ENCODE assay signal across 8 cellular contexts in the genomic region with DNA sequence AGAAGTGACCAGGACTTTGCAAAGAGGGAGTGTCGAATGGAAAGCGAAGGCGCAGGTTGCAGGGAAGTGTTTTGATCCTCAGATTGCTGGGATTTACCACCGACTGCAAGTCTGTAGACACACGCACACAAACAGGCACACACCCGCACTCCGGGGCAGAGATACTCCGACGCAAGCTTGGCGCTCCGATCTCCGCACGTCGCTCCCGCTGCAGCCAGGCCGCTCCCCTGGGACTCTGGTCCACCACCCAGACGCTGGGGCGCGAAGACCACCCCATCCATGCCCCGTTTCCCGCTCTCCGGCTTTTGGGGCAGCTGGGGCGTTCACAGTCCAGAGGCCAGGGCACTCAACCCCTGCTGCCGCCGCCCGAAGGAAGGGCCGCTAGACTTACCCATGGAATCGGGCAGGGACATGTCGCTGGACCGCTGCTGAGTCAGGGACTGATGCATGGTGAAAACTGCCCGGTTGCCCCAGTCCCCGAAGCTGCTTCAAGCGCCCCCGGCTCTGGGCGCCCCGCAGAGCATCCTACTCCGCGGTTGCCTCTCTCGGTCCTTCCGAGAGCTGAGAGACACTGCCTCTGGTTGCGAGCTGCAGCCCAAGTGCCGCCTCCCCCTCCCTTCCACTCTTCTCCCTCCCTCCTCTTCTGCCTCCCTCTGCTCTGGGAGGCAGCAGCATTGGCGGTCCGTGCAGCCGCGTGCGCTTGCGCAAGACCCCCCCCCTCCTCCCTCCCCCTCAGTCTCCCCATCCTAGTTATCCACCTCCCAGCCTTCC. TPM values are rescaled to one million over a fixed set of nuclear protein-coding genes. Genes with fewer than 3 reads are reported as not detected.
DNase-seq lines count a peak whose midpoint lies in the region; ATAC-seq, FAIRE-seq and TF ChIP-seq lines count a peak whose summit lies in the region.

A gene (minus strand): TSS at position 601 of the 771 bp plus-strand sequence. CDS start 152 bp downstream, at position 449.

- TF ChIP-seq POLR2A in endothelial cell of umbilical vein (IDR thresholded peaks at IDR 0.05; ENCODE audit: low read depth, low read length), result no peak

- H3K27ac Mint-ChIP-seq in activated CD8-positive, alpha-beta memory T cell treated with anti-CD3 and anti-CD28 coated beads, Interleukin-2, amount 10 ng/mL, durations not matched to agents 7 days and 5 days, result no peak within 1 kb of the TSS
- H3K27ac Mint-ChIP-seq in nephron progenitor cell, result no peak within 1 kb of the TSS

- TF ChIP-seq CTCF in Panc1 (IDR thresholded peaks at IDR 0.05) (no peak), endothelial cell of umbilical vein (IDR thresholded peaks at IDR 0.05; ENCODE audit: extremely low read depth in 1 of 2, insufficient read depth in 1 of 2, low read depth in 1 of 2, low read length in 2 of 2) (no peak), nephron progenitor cell (IDR thresholded peaks at IDR 0.05) (no peak)

- no peaks in the 10 kb centered on the region for H4K20me1 ChIP-seq in endothelial cell of umbilical vein (replicated peaks; ENCODE audit: control insufficient read depth, extremely low read depth, insufficient read depth, low read length)

- in situ Hi-C loops in Panc1 (cut with HindIII; ENCODE audit: low pct_unique_long_range_greater_than_20kb, low sequenced_read_pairs), result no loop called here

- FAIRE-seq in endothelial cell of umbilical vein (lab: Jason Lieb, UNC), result no peak

- CTCF ChIA-PET in activated CD8-positive, alpha-beta memory T cell treated with anti-CD3 and anti-CD28 coated beads, Interleukin-2, amount 10 ng/mL, durations not matched to agents 7 days and 5 days (lab: Charles Lee), result interaction anchor here (1.2 to 2.8 kb wide), 3 partner anchors 10 to 70 kb away, joined by 4 to 13 read pairs (median 5); a partner anchor contains a TSS
- CTCF ChIA-PET in Panc1 (lab: Charles Lee) (no interaction called here), endothelial cell of umbilical vein (lab: Charles Lee) (no interaction called here)

- H2AFZ ChIP-seq in endothelial cell of umbilical vein (ENCODE audit: low read depth, low read length), result no peak within 1 kb of the TSS

- H3K4me1 ChIP-seq in Panc1 (ENCODE audit: control insufficient read depth, insufficient read depth, low read length), result peaks cover 13% of the 10 kb centered on the region
- H3K4me1 ChIP-seq in endothelial cell of umbilical vein (ENCODE audit: control insufficient read depth, extremely low read depth, insufficient read depth, low read length), result no peaks in the 10 kb centered on the region

- peaks cover 56% of the 10 kb centered on the region for H3K27me3 Mint-ChIP-seq in activated CD8-positive, alpha-beta memory T cell treated with anti-CD3 and anti-CD28 coated beads, Interleukin-2, amount 10 ng/mL, durations not matched to agents 7 days and 5 days
- H3K27me3 Mint-ChIP-seq in nephron progenitor cell (ENCODE audit: low read depth, poor library complexity), result peaks cover 91% of the 10 kb centered on the region

- no peaks in the 10 kb centered on the region for H3K36me3 Mint-ChIP-seq in activated CD8-positive, alpha-beta memory T cell treated with anti-CD3 and anti-CD28 coated beads, Interleukin-2, amount 10 ng/mL, durations not matched to agents 7 days and 5 days
- H3K36me3 Mint-ChIP-seq in nephron progenitor cell (ENCODE audit: low read depth), result no peaks in the 10 kb centered on the region

- H3K36me3 ChIP-seq in Panc1 (ENCODE audit: control insufficient read depth, insufficient read depth, low read length) (no peaks in the 10 kb centered on the region), endothelial cell of umbilical vein (ENCODE audit: control insufficient read depth in 2 of 2, extremely low read depth in 1 of 2, insufficient read depth in 2 of 2, low read length in 2 of 2) (no peaks in the 10 kb centered on the region)

- no peak for ATAC-seq in activated CD8-positive, alpha-beta memory T cell treated with anti-CD3 and anti-CD28 coated beads, Interleukin-2, amount 10 ng/mL, durations not matched to agents 7 days and 5 days
- ATAC-seq in Panc1, result peak; percentile 57

- H3K27ac ChIP-seq in Panc1 (ENCODE audit: low read length) (no peak within 1 kb of the TSS), endothelial cell of umbilical vein (ENCODE audit: insufficient read depth, low read depth, low read length) (no peak within 1 kb of the TSS)

- peak within 1 kb of the TSS; percentile 74 for H3K4me3 Mint-ChIP-seq in activated CD8-positive, alpha-beta memory T cell treated with anti-CD3 and anti-CD28 coated beads, Interleukin-2, amount 10 ng/mL, durations not matched to agents 7 days and 5 days
- H3K4me3 Mint-ChIP-seq in nephron progenitor cell, result peak within 1 kb of the TSS; percentile 83

- H3K27me3 ChIP-seq in Panc1 (ENCODE audit: control insufficient read depth, insufficient read depth, low read length) (peaks cover 38% of the 10 kb centered on the region), endothelial cell of umbilical vein (ENCODE audit: control insufficient read depth in 2 of 2, insufficient read depth in 2 of 2, low read length in 2 of 2) (peaks cover 40 to 48% of the 10 kb centered on the region in 2 experiments)

- H3K9me3 ChIP-seq in Panc1 (ENCODE audit: control insufficient read depth, insufficient read depth, low read depth, low read length), result no peaks in the 10 kb centered on the region
- H3K9me3 ChIP-seq in endothelial cell of umbilical vein (replicated peaks; ENCODE audit: control insufficient read depth, insufficient read depth, low read length), result no peaks in the 10 kb centered on the region

- POLR2A ChIA-PET in Panc1 (lab: Charles Lee), result no interaction called here
- POLR2A ChIA-PET in endothelial cell of umbilical vein (lab: Charles Lee), result no interaction called here

- DNase-seq in activated CD8-positive, alpha-beta memory T cell treated with anti-CD3 and anti-CD28 coated beads, Interleukin-2, amount 10 ng/mL, durations not matched to agents 7 days and 5 days, result no peak
- no peak for DNase-seq in activated CD8-positive, alpha-beta memory T cell treated with anti-CD3 and anti-CD28 coated beads for 24 hours
- DNase-seq in Panc1 (ENCODE audit: low read depth, low spot score) (no peak), endothelial cell of umbilical vein (ENCODE audit: low read depth, low spot score) (no peak), nephron progenitor cell (peak; percentile 28), NCI-H226 (no peak), AG08395 (ENCODE audit: low spot score) (no peak), DMS114 treated with DMSO at 0.1 percent for 48 hours (lab: John Stamatoyannopoulos, UW; ENCODE audit: unreplicated experiment) (no peak)

- H3K9me1 ChIP-seq in endothelial cell of umbilical vein (replicated peaks; ENCODE audit: control insufficient read depth, extremely low read depth, insufficient read depth, low read length), result no peaks in the 10 kb centered on the region

- H3K4me3 ChIP-seq in Panc1 (ENCODE audit: low read depth in 2 of 2, low read length in 2 of 2), result peak within 1 kb of the TSS; percentile 29 to 45
- no peak within 1 kb of the TSS for H3K4me3 ChIP-seq in endothelial cell of umbilical vein (replicated peaks in 1 of 3; ENCODE audit: insufficient read depth in 1 of 3, low read depth in 1 of 3, low read length in 3 of 3)

- dilution Hi-C loops in endothelial cell of umbilical vein (cut with MboI; ENCODE audit: extremely low pct_ligation_motif_present, low sequenced_read_pairs), result no loop called here

- no peak within 1 kb of the TSS for H3K9ac ChIP-seq in endothelial cell of umbilical vein (replicated peaks; ENCODE audit: extremely low read depth, insufficient read depth, low read length)

- no peaks in the 10 kb centered on the region for H3K9me3 Mint-ChIP-seq in activated CD8-positive, alpha-beta memory T cell treated with anti-CD3 and anti-CD28 coated beads, Interleukin-2, amount 10 ng/mL, durations not matched to agents 7 days and 5 days (ENCODE audit: low read depth)
- H3K9me3 Mint-ChIP-seq in nephron progenitor cell, result peaks cover 34% of the 10 kb centered on the region

- no peaks in the 10 kb centered on the region for H3K79me2 ChIP-seq in endothelial cell of umbilical vein (ENCODE audit: control insufficient read depth, insufficient read depth, low read length)

- intact Hi-C loops in Panc1 (cut with micrococcal nuclease; ENCODE audit: unreplicated experiment) (loop anchor here (10.0 kb wide), 1 partner anchor 144 kb away; no protein-coding TSS in a partner anchor), endothelial cell of umbilical vein (cut with micrococcal nuclease) (no loop called here)

- no TSS peak for BruUV-seq in Panc1 (replicated peaks; lab: Mats Ljungman, UMichigan)
- no TSS peak for BruUV-seq in endothelial cell of umbilical vein (replicated peaks; lab: Mats Ljungman, UMichigan)

- peaks cover 35% of the 10 kb centered on the region for H3K4me1 Mint-ChIP-seq in activated CD8-positive, alpha-beta memory T cell treated with anti-CD3 and anti-CD28 coated beads, Interleukin-2, amount 10 ng/mL, durations not matched to agents 7 days and 5 days
- H3K4me1 Mint-ChIP-seq in nephron progenitor cell, result peaks cover 18% of the 10 kb centered on the region

- H3K4me2 ChIP-seq in endothelial cell of umbilical vein (ENCODE audit: insufficient read depth, low read length), result no peak within 1 kb of the TSS

TF ChIP-seq in endothelial cell of umbilical vein, 7 proteins besides CTCF, POLR2A, EP300 and RAD21:
- TF ChIP-seq, protein P1, sequence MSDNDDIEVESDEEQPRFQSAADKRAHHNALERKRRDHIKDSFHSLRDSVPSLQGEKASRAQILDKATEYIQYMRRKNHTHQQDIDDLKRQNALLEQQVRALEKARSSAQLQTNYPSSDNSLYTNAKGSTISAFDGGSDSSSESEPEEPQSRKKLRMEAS (IDR thresholded peaks at IDR 0.05; ENCODE audit: insufficient read depth, insufficient read length), result no peak
- TF ChIP-seq GATA2 (IDR thresholded peaks at IDR 0.05; ENCODE audit: insufficient read depth, insufficient read length, low read depth, low read length) (no peak), EZH2 (IDR thresholded peaks at IDR 0.05; ENCODE audit: borderline replicate concordance, low read depth, low read length, severe bottlenecking) (peak; percentile 68)

RNA-seq across cellular contexts. Expression of the gene that starts here (rescaled TPM):
- total RNA-seq in activated CD8-positive, alpha-beta memory T cell treated with anti-CD3 and anti-CD28 coated beads, Interleukin-2, amount 10 ng/mL, durations not matched to agents 7 days and 5 days, result under 1 TPM in 1 of 2 experiments, not detected in 1; 0.15 TPM
- total RNA-seq in Panc1 (2021; ENCODE audit: unreplicated experiment) (0.31 TPM), endothelial cell of umbilical vein (not detected in 2 replicates)
- polyA plus RNA-seq in Panc1 (2012; ENCODE audit: insufficient read length), result not detected
- polyA plus RNA-seq in endothelial cell of umbilical vein, result not detected in 2 replicates
- polyA plus RNA-seq in endothelial cell of umbilical vein (2011; cell fraction: cytosol; rRNA removed), result not detected in 2 replicates
- polyA plus RNA-seq in endothelial cell of umbilical vein (2011; cell fraction: nucleus; rRNA removed), result not detected in 2 replicates
- not detected in 2 replicates for polyA plus RNA-seq in endothelial cell of umbilical vein (2012)
- polyA minus RNA-seq in endothelial cell of umbilical vein, result not detected in 2 replicates
- not detected for polyA minus RNA-seq in endothelial cell of umbilical vein (2011; cell fraction: cytosol; rRNA and poly(A)+ RNA removed)
- polyA minus RNA-seq in endothelial cell of umbilical vein (2011; cell fraction: nucleus; rRNA and poly(A)+ RNA removed), result not detected in 2 replicates

Comparison
In these comparisons a context has a peak if more than half of its experiments do, and no peak if none do; other contexts are left out.
1. Peak in ATAC-seq and H3K4me3 ChIP-seq in Panc1; RNA of the gene not detected or under 1 TPM.